28 cellular contexts compared by ENCODE assay signal in genomic region chr5:90359073-90359804, GRCh38.
"Had no signal": no experiment of that assay in that cellular context is flagged by ENCODE, and none has a peak within 500 bp of the region (broad histone marks: within the 10 kb centered on the region; RNA-seq: fewer than 3 reads in every experiment).

No MANE protein-coding gene starts in this region.

- H3K36me3 ChIP-seq: esophagus muscularis mucosa, gastroesophageal sphincter, lower lobe of right lung, ovary, spleen, suprapubic skin, thyroid gland, vagina had no signal

- H3K4me1 ChIP-seq: esophagus muscularis mucosa, foreskin keratinocyte, lower lobe of right lung, psoas muscle, spleen, suprapubic skin, vagina had no signal

- H3K4me3 Mint-ChIP-seq: naive thymus-derived CD8-positive, alpha-beta T cell; nephron progenitor cell; stimulated activated naive B cell treated with anti-CD40 and anti-IgM and Interleukin-4, amounts not matched to agents 10 μg/mL and 1 μg/mL and 100 μg/mL, for 72 hours; stimulated activated naive CD8-positive, alpha-beta T cell treated with anti-CD3 and anti-CD28 coated beads, Interleukin-15, Interleukin-2, amounts not matched to agents 100 ng/mL and 50 ng/mL, for 24 hours had no signal

- H3K4me1 Mint-ChIP-seq: naive thymus-derived CD8-positive, alpha-beta T cell; stimulated activated naive B cell treated with anti-CD40 and anti-IgM and Interleukin-4, amounts not matched to agents 10 μg/mL and 1 μg/mL and 100 μg/mL, for 72 hours had no signal

- H3K4me3 ChIP-seq: coronary artery, esophagus muscularis mucosa, gastroesophageal sphincter, lower lobe of right lung, ovary, psoas muscle, skin epidermis, spleen, suprapubic skin, thyroid gland, vagina had no signal

- ATAC-seq: foreskin keratinocyte; gastroesophageal sphincter; left colon; left ventricle myocardium superior; lower lobe of right lung; naive thymus-derived CD8-positive, alpha-beta T cell; psoas muscle; right cardiac atrium; stimulated activated naive B cell treated with anti-CD40 and anti-IgM and Interleukin-4, amounts not matched to agents 10 μg/mL and 1 μg/mL and 100 μg/mL, for 72 hours had no signal

- H3K36me3 Mint-ChIP-seq: stimulated activated naive B cell treated with anti-CD40 and anti-IgM and Interleukin-4, amounts not matched to agents 10 μg/mL and 1 μg/mL and 100 μg/mL, for 72 hours had no signal

- H3K9me3 ChIP-seq: esophagus muscularis mucosa, gastroesophageal sphincter, lower lobe of right lung, ovary, psoas muscle, suprapubic skin, thyroid gland, vagina had no signal

- DNase-seq: dermis blood vessel endothelial cell; effector memory CD4-positive, alpha-beta T cell; foreskin keratinocyte; glutamatergic neuron; hypothalamus; left colon; left ventricle myocardium superior; lower lobe of right lung; naive thymus-derived CD8-positive, alpha-beta T cell; nephron progenitor cell; occipital lobe; ovary; psoas muscle; right cardiac atrium; spleen; stimulated activated CD4-positive, alpha-beta T cell treated with anti-CD3 and anti-CD28 coated beads, Interleukin-4, amount 100 ng/mL, for 4 hours; stimulated activated naive B cell treated with anti-CD40 and anti-IgM and Interleukin-4, amounts not matched to agents 10 μg/mL and 1 μg/mL and 100 μg/mL, for 72 hours; thyroid gland; trophoblast cell had no signal

- H3K27ac Mint-ChIP-seq: naive thymus-derived CD8-positive, alpha-beta T cell; nephron progenitor cell; stimulated activated naive B cell treated with anti-CD40 and anti-IgM and Interleukin-4, amounts not matched to agents 10 μg/mL and 1 μg/mL and 100 μg/mL, for 72 hours; stimulated activated naive CD8-positive, alpha-beta T cell treated with anti-CD3 and anti-CD28 coated beads, Interleukin-15, Interleukin-2, amounts not matched to agents 100 ng/mL and 50 ng/mL, for 24 hours had no signal

- H3K27ac ChIP-seq: coronary artery, esophagus muscularis mucosa, foreskin keratinocyte, gastroesophageal sphincter, lower lobe of right lung, ovary, psoas muscle, skin epidermis, spleen, suprapubic skin, thyroid gland, vagina had no signal

- H3K9me3 Mint-ChIP-seq: stimulated activated naive CD8-positive, alpha-beta T cell treated with anti-CD3 and anti-CD28 coated beads, Interleukin-15, Interleukin-2, amounts not matched to agents 100 ng/mL and 50 ng/mL, for 24 hours had no signal

- H3K27me3 ChIP-seq: esophagus muscularis mucosa, gastroesophageal sphincter, ovary, suprapubic skin, thyroid gland, vagina had no signal

- FAIRE-seq: endothelial cell of umbilical vein, islet of Langerhans had no signal
